ENCODE assay signal across 2 cellular contexts in genomic region chr6:42095776-42096541, GRCh38.
A peak's percentile ranks its signal among the peaks of the same experiment; 100 is the strongest.
TF ChIP-seq lines count a peak whose summit lies in the region.

No MANE protein-coding gene starts in this region.

TF ChIP-seq in Ishikawa, 13 proteins besides CTCF, POLR2A, EP300 and RAD21:
- TF ChIP-seq, protein P1, sequence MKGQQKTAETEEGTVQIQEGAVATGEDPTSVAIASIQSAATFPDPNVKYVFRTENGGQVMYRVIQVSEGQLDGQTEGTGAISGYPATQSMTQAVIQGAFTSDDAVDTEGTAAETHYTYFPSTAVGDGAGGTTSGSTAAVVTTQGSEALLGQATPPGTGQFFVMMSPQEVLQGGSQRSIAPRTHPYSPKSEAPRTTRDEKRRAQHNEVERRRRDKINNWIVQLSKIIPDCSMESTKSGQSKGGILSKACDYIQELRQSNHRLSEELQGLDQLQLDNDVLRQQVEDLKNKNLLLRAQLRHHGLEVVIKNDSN (IDR thresholded peaks at IDR 0.05) = no peak
- no peak for TF ChIP-seq TCF12 (IDR thresholded peaks at IDR 0.05; ENCODE audit: low read depth)
- TF ChIP-seq ZBTB7A (IDR thresholded peaks at IDR 0.05; ENCODE audit: low read depth) = no peak
- TF ChIP-seq REST (IDR thresholded peaks at IDR 0.05; ENCODE audit: low read depth) = no peak
- TF ChIP-seq TEAD4 (IDR thresholded peaks at IDR 0.05) = no peak
- no peak for TF ChIP-seq MAX (IDR thresholded peaks at IDR 0.05)
- no peak for TF ChIP-seq YY1 (IDR thresholded peaks at IDR 0.05; ENCODE audit: low read depth)
- no peak for TF ChIP-seq CREB1 (IDR thresholded peaks at IDR 0.05; ENCODE audit: low read depth)
- TF ChIP-seq NFIC (IDR thresholded peaks at IDR 0.05) = no peak
- no peak for TF ChIP-seq EGR1 (IDR thresholded peaks at IDR 0.05)
- TF ChIP-seq FOXM1 (IDR thresholded peaks at IDR 0.05; ENCODE audit: borderline replicate concordance, low read depth) = no peak
- no peak for TF ChIP-seq TAF1 (IDR thresholded peaks at IDR 0.05; ENCODE audit: low read depth)
- TF ChIP-seq CEBPB (IDR thresholded peaks at IDR 0.05) = no peak

TF ChIP-seq in K562, 482 proteins besides CTCF, POLR2A, EP300 and RAD21 (continues in another document):
- TF ChIP-seq, protein P2, sequence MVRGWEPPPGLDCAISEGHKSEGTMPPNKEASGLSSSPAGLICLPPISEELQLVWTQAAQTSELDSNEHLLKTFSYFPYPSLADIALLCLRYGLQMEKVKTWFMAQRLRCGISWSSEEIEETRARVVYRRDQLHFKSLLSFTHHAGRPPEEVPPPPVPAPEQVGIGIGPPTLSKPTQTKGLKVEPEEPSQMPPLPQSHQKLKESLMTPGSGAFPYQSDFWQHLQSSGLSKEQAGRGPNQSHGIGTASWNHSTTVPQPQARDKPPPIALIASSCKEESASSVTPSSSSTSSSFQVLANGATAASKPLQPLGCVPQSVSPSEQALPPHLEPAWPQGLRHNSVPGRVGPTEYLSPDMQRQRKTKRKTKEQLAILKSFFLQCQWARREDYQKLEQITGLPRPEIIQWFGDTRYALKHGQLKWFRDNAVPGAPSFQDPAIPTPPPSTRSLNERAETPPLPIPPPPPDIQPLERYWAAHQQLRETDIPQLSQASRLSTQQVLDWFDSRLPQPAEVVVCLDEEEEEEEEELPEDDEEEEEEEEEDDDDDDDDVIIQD (CRISPR knock-in tag; IDR thresholded peaks at IDR 0.05) = no peak
- peak; percentile 82 for TF ChIP-seq BHLHE40 (IDR thresholded peaks at IDR 0.05; ENCODE audit: low read length)
- no peak for TF ChIP-seq OTX1 (CRISPR knock-in tag; IDR thresholded peaks at IDR 0.05)
- no peak for TF ChIP-seq MAZ (CRISPR knock-in tag; conservative IDR thresholded peaks at IDR 0.05 in 1 of 2, IDR thresholded peaks at IDR 0.05 in 1 of 2)
- no peak for TF ChIP-seq BRCA1 (IDR thresholded peaks at IDR 0.05)
- no peak for TF ChIP-seq BRCA1 (CRISPR knock-in tag; IDR thresholded peaks at IDR 0.05)
- 0 out of 2 replicates have a peak, but pooled peaks have one; percentile 17 for TF ChIP-seq TEAD4 (IDR thresholded peaks at IDR 0.05; ENCODE audit: low read length)
- TF ChIP-seq TEAD4 (CRISPR knock-in tag; IDR thresholded peaks at IDR 0.05; ENCODE audit: borderline replicate concordance) = no peak
- TF ChIP-seq SMC3 (conservative IDR thresholded peaks at IDR 0.05; ENCODE audit: insufficient read depth, low read depth, low read length) = peak; percentile 16; the same call in 1 of the 2 replicates
- TF ChIP-seq CHD4 (IDR thresholded peaks at IDR 0.05; ENCODE audit: insufficient read depth, insufficient replicate concordance, low read depth, low read length, poor library complexity, severe bottlenecking) = no peak
- TF ChIP-seq PRDM10 (IDR thresholded peaks at IDR 0.05; ENCODE audit: partially characterized antibody) = no peak
- TF ChIP-seq ZNF77 (CRISPR knock-in tag; IDR thresholded peaks at IDR 0.05) = no peak
- TF ChIP-seq, protein P3, sequence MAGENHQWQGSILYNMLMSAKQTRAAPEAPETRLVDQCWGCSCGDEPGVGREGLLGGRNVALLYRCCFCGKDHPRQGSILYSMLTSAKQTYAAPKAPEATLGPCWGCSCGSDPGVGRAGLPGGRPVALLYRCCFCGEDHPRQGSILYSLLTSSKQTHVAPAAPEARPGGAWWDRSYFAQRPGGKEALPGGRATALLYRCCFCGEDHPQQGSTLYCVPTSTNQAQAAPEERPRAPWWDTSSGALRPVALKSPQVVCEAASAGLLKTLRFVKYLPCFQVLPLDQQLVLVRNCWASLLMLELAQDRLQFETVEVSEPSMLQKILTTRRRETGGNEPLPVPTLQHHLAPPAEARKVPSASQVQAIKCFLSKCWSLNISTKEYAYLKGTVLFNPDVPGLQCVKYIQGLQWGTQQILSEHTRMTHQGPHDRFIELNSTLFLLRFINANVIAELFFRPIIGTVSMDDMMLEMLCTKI (IDR thresholded peaks at IDR 0.05; ENCODE audit: partially characterized antibody) = no peak
- TF ChIP-seq ESRRA (IDR thresholded peaks at IDR 0.05; ENCODE audit: borderline replicate concordance, low read depth) = peak; percentile 80; the same call in 1 of the 2 replicates
- TF ChIP-seq CTBP1 (IDR thresholded peaks at IDR 0.05; ENCODE audit: borderline replicate concordance) = 0 out of 2 replicates have a peak, but pooled peaks have one; percentile 30
- TF ChIP-seq TOE1 (IDR thresholded peaks at IDR 0.05; ENCODE audit: borderline replicate concordance) = 0 out of 2 replicates have a peak, but pooled peaks have one; percentile 26
- no peak for TF ChIP-seq TOE1 (CRISPR knock-in tag; IDR thresholded peaks at IDR 0.05; ENCODE audit: borderline replicate concordance, low read depth)
- TF ChIP-seq L3MBTL2 (IDR thresholded peaks at IDR 0.05) = peak; percentile 59; the same call in 1 of the 2 replicates
- TF ChIP-seq DACH1 (IDR thresholded peaks at IDR 0.05; ENCODE audit: partially characterized antibody) = no peak
- TF ChIP-seq ZBTB7A (IDR thresholded peaks at IDR 0.05; ENCODE audit: borderline replicate concordance, control insufficient read depth, low read depth, low read length) = peak; percentile 35; the same call in 1 of the 2 replicates
- peak in 1 of 3 experiments; percentile 22 for TF ChIP-seq YY1 (IDR thresholded peaks at IDR 0.05; ENCODE audit: borderline replicate concordance in 1 of 3, control insufficient read depth in 1 of 3, extremely low read depth in 1 of 3, insufficient read depth in 3 of 3, insufficient read length in 1 of 3, insufficient replicate concordance in 2 of 3, low read depth in 1 of 3, low read length in 2 of 3)
- TF ChIP-seq, protein P4, sequence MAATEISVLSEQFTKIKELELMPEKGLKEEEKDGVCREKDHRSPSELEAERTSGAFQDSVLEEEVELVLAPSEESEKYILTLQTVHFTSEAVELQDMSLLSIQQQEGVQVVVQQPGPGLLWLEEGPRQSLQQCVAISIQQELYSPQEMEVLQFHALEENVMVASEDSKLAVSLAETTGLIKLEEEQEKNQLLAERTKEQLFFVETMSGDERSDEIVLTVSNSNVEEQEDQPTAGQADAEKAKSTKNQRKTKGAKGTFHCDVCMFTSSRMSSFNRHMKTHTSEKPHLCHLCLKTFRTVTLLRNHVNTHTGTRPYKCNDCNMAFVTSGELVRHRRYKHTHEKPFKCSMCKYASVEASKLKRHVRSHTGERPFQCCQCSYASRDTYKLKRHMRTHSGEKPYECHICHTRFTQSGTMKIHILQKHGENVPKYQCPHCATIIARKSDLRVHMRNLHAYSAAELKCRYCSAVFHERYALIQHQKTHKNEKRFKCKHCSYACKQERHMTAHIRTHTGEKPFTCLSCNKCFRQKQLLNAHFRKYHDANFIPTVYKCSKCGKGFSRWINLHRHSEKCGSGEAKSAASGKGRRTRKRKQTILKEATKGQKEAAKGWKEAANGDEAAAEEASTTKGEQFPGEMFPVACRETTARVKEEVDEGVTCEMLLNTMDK (IDR thresholded peaks at IDR 0.05; ENCODE audit: borderline replicate concordance, insufficient read depth, low read depth, low read length, poor library complexity, severe bottlenecking) = peak; percentile 67
- TF ChIP-seq TFAP4 (CRISPR knock-in tag; IDR thresholded peaks at IDR 0.05; ENCODE audit: borderline replicate concordance) = no peak
- no peak for TF ChIP-seq BCL6 (CRISPR knock-in tag; IDR thresholded peaks at IDR 0.05)
- TF ChIP-seq ZNF24 (IDR thresholded peaks at IDR 0.05) = 0 out of 2 replicates have a peak, but pooled peaks have one; percentile 26
- TF ChIP-seq, protein P5, sequence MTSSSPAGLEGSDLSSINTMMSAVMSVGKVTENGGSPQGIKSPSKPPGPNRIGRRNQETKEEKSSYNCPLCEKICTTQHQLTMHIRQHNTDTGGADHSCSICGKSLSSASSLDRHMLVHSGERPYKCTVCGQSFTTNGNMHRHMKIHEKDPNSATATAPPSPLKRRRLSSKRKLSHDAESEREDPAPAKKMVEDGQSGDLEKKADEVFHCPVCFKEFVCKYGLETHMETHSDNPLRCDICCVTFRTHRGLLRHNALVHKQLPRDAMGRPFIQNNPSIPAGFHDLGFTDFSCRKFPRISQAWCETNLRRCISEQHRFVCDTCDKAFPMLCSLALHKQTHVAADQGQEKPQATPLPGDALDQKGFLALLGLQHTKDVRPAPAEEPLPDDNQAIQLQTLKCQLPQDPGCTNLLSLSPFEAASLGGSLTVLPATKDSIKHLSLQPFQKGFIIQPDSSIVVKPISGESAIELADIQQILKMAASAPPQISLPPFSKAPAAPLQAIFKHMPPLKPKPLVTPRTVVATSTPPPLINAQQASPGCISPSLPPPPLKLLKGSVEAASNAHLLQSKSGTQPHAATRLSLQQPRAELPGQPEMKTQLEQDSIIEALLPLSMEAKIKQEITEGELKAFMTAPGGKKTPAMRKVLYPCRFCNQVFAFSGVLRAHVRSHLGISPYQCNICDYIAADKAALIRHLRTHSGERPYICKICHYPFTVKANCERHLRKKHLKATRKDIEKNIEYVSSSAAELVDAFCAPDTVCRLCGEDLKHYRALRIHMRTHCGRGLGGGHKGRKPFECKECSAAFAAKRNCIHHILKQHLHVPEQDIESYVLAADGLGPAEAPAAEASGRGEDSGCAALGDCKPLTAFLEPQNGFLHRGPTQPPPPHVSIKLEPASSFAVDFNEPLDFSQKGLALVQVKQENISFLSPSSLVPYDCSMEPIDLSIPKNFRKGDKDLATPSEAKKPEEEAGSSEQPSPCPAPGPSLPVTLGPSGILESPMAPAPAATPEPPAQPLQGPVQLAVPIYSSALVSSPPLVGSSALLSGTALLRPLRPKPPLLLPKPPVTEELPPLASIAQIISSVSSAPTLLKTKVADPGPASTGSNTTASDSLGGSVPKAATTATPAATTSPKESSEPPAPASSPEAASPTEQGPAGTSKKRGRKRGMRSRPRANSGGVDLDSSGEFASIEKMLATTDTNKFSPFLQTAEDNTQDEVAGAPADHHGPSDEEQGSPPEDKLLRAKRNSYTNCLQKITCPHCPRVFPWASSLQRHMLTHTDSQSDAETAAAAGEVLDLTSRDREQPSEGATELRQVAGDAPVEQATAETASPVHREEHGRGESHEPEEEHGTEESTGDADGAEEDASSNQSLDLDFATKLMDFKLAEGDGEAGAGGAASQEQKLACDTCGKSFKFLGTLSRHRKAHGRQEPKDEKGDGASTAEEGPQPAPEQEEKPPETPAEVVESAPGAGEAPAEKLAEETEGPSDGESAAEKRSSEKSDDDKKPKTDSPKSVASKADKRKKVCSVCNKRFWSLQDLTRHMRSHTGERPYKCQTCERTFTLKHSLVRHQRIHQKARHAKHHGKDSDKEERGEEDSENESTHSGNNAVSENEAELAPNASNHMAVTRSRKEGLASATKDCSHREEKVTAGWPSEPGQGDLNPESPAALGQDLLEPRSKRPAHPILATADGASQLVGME (CRISPR knock-in tag; IDR thresholded peaks at IDR 0.05) = no peak
- no peak for TF ChIP-seq ZNF778 (CRISPR knock-in tag; IDR thresholded peaks at IDR 0.05)
- TF ChIP-seq HMG20B (CRISPR knock-in tag; IDR thresholded peaks at IDR 0.05) = no peak
- TF ChIP-seq ZNF354B (CRISPR knock-in tag; IDR thresholded peaks at IDR 0.05) = no peak
- no peak for TF ChIP-seq ZNF785 (CRISPR knock-in tag; IDR thresholded peaks at IDR 0.05)
- TF ChIP-seq U2AF2 (optimal IDR thresholded peaks at IDR 0.05; ENCODE audit: low read depth, low read length) = no peak
- no peak for TF ChIP-seq SLC30A9 (CRISPR knock-in tag; IDR thresholded peaks at IDR 0.05)
